27 cellular contexts compared by ENCODE assay signal in the genomic region with DNA sequence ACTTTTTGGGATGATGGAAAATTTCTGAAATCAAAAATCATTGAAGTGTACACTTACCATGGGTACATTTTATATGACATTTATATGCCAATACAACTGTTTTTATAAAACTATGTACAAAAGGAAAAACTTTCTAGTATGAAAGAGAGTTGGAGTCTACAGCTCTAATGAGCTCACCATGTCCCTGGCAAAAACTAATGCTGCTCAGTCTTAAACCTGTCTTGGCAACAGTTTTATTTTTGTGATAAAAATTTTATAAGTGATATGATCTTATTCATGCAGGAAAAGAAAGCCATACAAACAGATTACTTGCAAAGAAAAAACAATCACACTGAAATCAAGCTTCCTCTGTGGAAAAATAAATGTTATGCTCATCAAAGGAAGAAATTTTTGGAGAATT.
"Had no signal": no experiment of that assay in that cellular context is flagged by ENCODE, and none has a peak within 500 bp of the region (broad histone marks: within the 10 kb centered on the region; RNA-seq: fewer than 3 reads in every experiment).

No MANE protein-coding gene starts in this region.

- DNase-seq: naive thymus-derived CD8-positive, alpha-beta T cell; nephron progenitor cell; nucleus accumbens; pancreas; psoas muscle; right cardiac atrium; right lobe of liver; sigmoid colon; small intestine; stimulated activated CD4-positive, alpha-beta T cell treated with anti-CD3 and anti-CD28 coated beads, Interleukin-15, amount 100 ng/mL, for 24 hours; stimulated activated CD4-positive, alpha-beta T cell treated with anti-CD3 and anti-CD28 coated beads, Interleukin-2, amount 100 ng/mL, for 24 hours; stimulated activated CD4-positive, alpha-beta T cell treated with anti-CD3 and anti-CD28 coated beads, Interleukin-2, amount 100 ng/mL, for 48 hours; stimulated activated CD4-positive, alpha-beta T cell treated with anti-CD3 and anti-CD28 coated beads, Interleukin-4, amount 100 ng/mL, for 24 hours; stimulated activated naive B cell treated with anti-CD40 and anti-IgM and Interleukin-4, amounts not matched to agents 10 μg/mL and 1 μg/mL and 100 μg/mL, for 72 hours; stimulated activated naive CD4-positive, alpha-beta T cell treated with Interleukin-2 at 50 U/mL for 16 hours; stomach; thyroid gland; trophoblast cell; upper lobe of left lung had no signal

- H3K36me3 ChIP-seq: neutrophil, pancreas, right lobe of liver, sigmoid colon, stomach, thoracic aorta, thyroid gland, tibial nerve, upper lobe of left lung, vagina had no signal

- H3K4me3 Mint-ChIP-seq: naive thymus-derived CD8-positive, alpha-beta T cell; natural killer cell treated with Interleukin-12 subunit alpha and Interleukin-12 subunit beta and Interleukin-15 and Interleukin-18, amount 100 ng/mL, for 72 hours; nephron progenitor cell; neural crest cell; stimulated activated effector memory CD8-positive, alpha-beta T cell treated with anti-CD3 and anti-CD28 coated beads, Interleukin-12 subunit alpha, Interleukin-12 subunit beta, amount 100 ng/mL, for 72 hours; stimulated activated naive B cell treated with anti-CD40 and anti-IgM and Interleukin-4, amounts not matched to agents 10 μg/mL and 1 μg/mL and 100 μg/mL, for 72 hours; stimulated activated naive CD8-positive, alpha-beta T cell treated with anti-CD3 and anti-CD28 coated beads, Interleukin-15, Interleukin-2, amounts not matched to agents 100 ng/mL and 50 ng/mL, for 24 hours had no signal

- H3K27ac Mint-ChIP-seq: natural killer cell treated with Interleukin-12 subunit alpha and Interleukin-12 subunit beta and Interleukin-15 and Interleukin-18, amount 100 ng/mL, for 72 hours; nephron progenitor cell; stimulated activated effector memory CD8-positive, alpha-beta T cell treated with anti-CD3 and anti-CD28 coated beads, Interleukin-12 subunit alpha, Interleukin-12 subunit beta, amount 100 ng/mL, for 72 hours; stimulated activated naive B cell treated with anti-CD40 and anti-IgM and Interleukin-4, amounts not matched to agents 10 μg/mL and 1 μg/mL and 100 μg/mL, for 72 hours; stimulated activated naive CD8-positive, alpha-beta T cell treated with anti-CD3 and anti-CD28 coated beads, Interleukin-15, Interleukin-2, amounts not matched to agents 100 ng/mL and 50 ng/mL, for 24 hours had no signal

- H3K9me3 Mint-ChIP-seq: neural crest cell; stimulated activated naive B cell treated with anti-CD40 and anti-IgM and Interleukin-4, amounts not matched to agents 10 μg/mL and 1 μg/mL and 100 μg/mL, for 72 hours; stimulated activated naive CD8-positive, alpha-beta T cell treated with anti-CD3 and anti-CD28 coated beads, Interleukin-15, Interleukin-2, amounts not matched to agents 100 ng/mL and 50 ng/mL, for 24 hours had no signal

- H3K4me1 Mint-ChIP-seq: naive thymus-derived CD8-positive, alpha-beta T cell; stimulated activated effector memory CD8-positive, alpha-beta T cell treated with anti-CD3 and anti-CD28 coated beads, Interleukin-12 subunit alpha, Interleukin-12 subunit beta, amount 100 ng/mL, for 72 hours; stimulated activated naive B cell treated with anti-CD40 and anti-IgM and Interleukin-4, amounts not matched to agents 10 μg/mL and 1 μg/mL and 100 μg/mL, for 72 hours had no signal

- H3K36me3 Mint-ChIP-seq: naive thymus-derived CD8-positive, alpha-beta T cell; natural killer cell treated with Interleukin-12 subunit alpha and Interleukin-12 subunit beta and Interleukin-15 and Interleukin-18, amount 100 ng/mL, for 72 hours; stimulated activated effector memory CD8-positive, alpha-beta T cell treated with anti-CD3 and anti-CD28 coated beads, Interleukin-12 subunit alpha, Interleukin-12 subunit beta, amount 100 ng/mL, for 72 hours; stimulated activated naive B cell treated with anti-CD40 and anti-IgM and Interleukin-4, amounts not matched to agents 10 μg/mL and 1 μg/mL and 100 μg/mL, for 72 hours had no signal

- H3K9me3 ChIP-seq: neutrophil, pancreas, psoas muscle, right lobe of liver, sigmoid colon, stomach, thoracic aorta, thyroid gland, upper lobe of left lung, vagina had no signal

- H3K27ac ChIP-seq: neutrophil, pancreas, psoas muscle, right lobe of liver, sigmoid colon, stomach, thoracic aorta, thyroid gland, tibial nerve, upper lobe of left lung, vagina had no signal

- H3K4me3 ChIP-seq: pancreas, psoas muscle, right lobe of liver, sigmoid colon, stomach, thoracic aorta, thyroid gland, tibial nerve, upper lobe of left lung, vagina had no signal

- H3K27me3 Mint-ChIP-seq: natural killer cell treated with Interleukin-12 subunit alpha and Interleukin-12 subunit beta and Interleukin-15 and Interleukin-18, amount 100 ng/mL, for 72 hours; stimulated activated naive B cell treated with anti-CD40 and anti-IgM and Interleukin-4, amounts not matched to agents 10 μg/mL and 1 μg/mL and 100 μg/mL, for 72 hours; stimulated activated naive CD8-positive, alpha-beta T cell treated with anti-CD3 and anti-CD28 coated beads, Interleukin-15, Interleukin-2, amounts not matched to agents 100 ng/mL and 50 ng/mL, for 24 hours had no signal

- H3K27me3 ChIP-seq: neutrophil, pancreas, right lobe of liver, sigmoid colon, stomach, thyroid gland, tibial nerve, upper lobe of left lung, vagina had no signal

- H3K4me1 ChIP-seq: psoas muscle, sigmoid colon, tibial nerve, upper lobe of left lung, vagina had no signal
